In genomic region chr2:28530785-28531184, GRCh38 we compare ENCODE assay signal across 24 cellular contexts.
"Had no signal": no experiment of that assay in that cellular context is flagged by ENCODE, and none has a peak within 500 bp of the region (broad histone marks: within the 10 kb centered on the region; RNA-seq: fewer than 3 reads in every experiment).

No MANE protein-coding gene starts in this region.

- H3K4me1 Mint-ChIP-seq: naive B cell had no signal

- H3K4me1 ChIP-seq: foreskin keratinocyte, left lung, lower lobe of right lung had no signal

- H3K9me3 ChIP-seq: esophagus muscularis mucosa, gastroesophageal sphincter, heart left ventricle, left lung, lower lobe of right lung, mucosa of descending colon had no signal

- H3K27ac Mint-ChIP-seq: mesothelial cell of epicardium, naive B cell had no signal

- H3K4me2 ChIP-seq: hepatocyte had no signal

- H3K9me3 Mint-ChIP-seq: mesothelial cell of epicardium, naive B cell had no signal

- H3K4me3 Mint-ChIP-seq: mesothelial cell of epicardium, naive B cell had no signal

- ATAC-seq: foreskin keratinocyte, gastroesophageal sphincter, heart left ventricle, left cardiac atrium, left lung, left ventricle myocardium superior, lower lobe of right lung, mucosa of descending colon had no signal

- H3K27ac ChIP-seq: coronary artery, dorsolateral prefrontal cortex, esophagus muscularis mucosa, foreskin keratinocyte, gastroesophageal sphincter, heart left ventricle, hepatocyte, left lung, lower lobe of right lung had no signal

- H3K4me3 ChIP-seq: coronary artery, dorsolateral prefrontal cortex, esophagus muscularis mucosa, gastroesophageal sphincter, heart left ventricle, hepatocyte, left lung, lower lobe of right lung, mucosa of descending colon had no signal

- DNase-seq: dermis blood vessel endothelial cell; dorsolateral prefrontal cortex; effector CD4-positive, alpha-beta T cell; effector memory CD4-positive, alpha-beta T cell; foreskin keratinocyte; heart left ventricle; hypothalamus; left cardiac atrium; left lung; left ventricle myocardium superior; lower lobe of right lung; mesenchymal stem cell; mucosa of descending colon; naive B cell had no signal

- H3K36me3 Mint-ChIP-seq: mesothelial cell of epicardium, naive B cell had no signal

- FAIRE-seq: colon, endothelial cell of umbilical vein, frontal cortex, islet of Langerhans, keratinocyte had no signal
